8 cellular contexts compared by ENCODE assay signal in genomic region chr6:47335456-47335855, GRCh38. TPM values are rescaled to one million over a fixed set of nuclear protein-coding genes. Genes with fewer than 3 reads are reported as not detected.
DNase-seq lines count a peak whose midpoint lies in the region; ATAC-seq and TF ChIP-seq lines count a peak whose summit lies in the region.
"Had no signal": no experiment of that assay in that cellular context is flagged by ENCODE, and none has a peak within 500 bp of the region (broad histone marks: within the 10 kb centered on the region; RNA-seq: fewer than 3 reads in every experiment).

No MANE protein-coding gene starts in this region.

- no peaks in the 10 kb centered on the region for H3K36me3 Mint-ChIP-seq in stimulated activated memory B cell treated with anti-CD40 and anti-IgM and Interleukin-4, amounts not matched to agents 10 μg/mL and 1 μg/mL and 100 μg/mL, for 72 hours
- H3K36me3 Mint-ChIP-seq in osteocyte (ENCODE audit: unreplicated experiment): no peaks in the 10 kb centered on the region

- no peak for TF ChIP-seq CTCF in osteocyte (IDR thresholded peaks at IDR 0.05)

- H3K4me3 Mint-ChIP-seq in stimulated activated memory B cell treated with anti-CD40 and anti-IgM and Interleukin-4, amounts not matched to agents 10 μg/mL and 1 μg/mL and 100 μg/mL, for 72 hours: no peak overlapping the region
- H3K4me3 Mint-ChIP-seq in osteocyte (ENCODE audit: unreplicated experiment): no peak overlapping the region
- H3K4me3 Mint-ChIP-seq: nephron progenitor cell had no signal

- H3K9me3 Mint-ChIP-seq in stimulated activated memory B cell treated with anti-CD40 and anti-IgM and Interleukin-4, amounts not matched to agents 10 μg/mL and 1 μg/mL and 100 μg/mL, for 72 hours: peaks cover 3% of the 10 kb centered on the region
- H3K9me3 Mint-ChIP-seq in osteocyte (ENCODE audit: unreplicated experiment): no peaks in the 10 kb centered on the region

- peak overlapping the region; percentile 33 for H3K27ac Mint-ChIP-seq in stimulated activated memory B cell treated with anti-CD40 and anti-IgM and Interleukin-4, amounts not matched to agents 10 μg/mL and 1 μg/mL and 100 μg/mL, for 72 hours
- H3K27ac Mint-ChIP-seq in osteocyte (ENCODE audit: unreplicated experiment): no peak overlapping the region
- H3K27ac Mint-ChIP-seq: nephron progenitor cell had no signal

- ATAC-seq in GM19351 (IDR thresholded peaks at IDR 0.05; ENCODE audit: unreplicated experiment): peak; percentile 97
- ATAC-seq in HG02981 (IDR thresholded peaks at IDR 0.05; ENCODE audit: unreplicated experiment): peak; percentile 97
- peak; percentile 81 for ATAC-seq in stimulated activated memory B cell treated with anti-CD40 and anti-IgM and Interleukin-4, amounts not matched to agents 10 μg/mL and 1 μg/mL and 100 μg/mL, for 72 hours

- peaks cover 17% of the 10 kb centered on the region for H3K4me1 Mint-ChIP-seq in stimulated activated memory B cell treated with anti-CD40 and anti-IgM and Interleukin-4, amounts not matched to agents 10 μg/mL and 1 μg/mL and 100 μg/mL, for 72 hours
- no peaks in the 10 kb centered on the region for H3K4me1 Mint-ChIP-seq in osteocyte (ENCODE audit: unreplicated experiment)
- H3K4me1 Mint-ChIP-seq: nephron progenitor cell had no signal

- H3K27me3 Mint-ChIP-seq in stimulated activated memory B cell treated with anti-CD40 and anti-IgM and Interleukin-4, amounts not matched to agents 10 μg/mL and 1 μg/mL and 100 μg/mL, for 72 hours: no peaks in the 10 kb centered on the region
- H3K27me3 Mint-ChIP-seq in osteocyte (ENCODE audit: unreplicated experiment): peaks cover 9% of the 10 kb centered on the region

- DNase-seq in NAMALWA (ENCODE audit: low spot score) (peak; percentile 76), osteocyte (ENCODE audit: extremely low spot score, unreplicated experiment) (no peak), hippocampal formation (lab: John Stamatoyannopoulos, UW) (no peak)
- DNase-seq in stimulated activated naive CD4-positive, alpha-beta T cell (lab: John Stamatoyannopoulos, UW): no peak
- DNase-seq: nephron progenitor cell had no signal

RNA-seq across cellular contexts. Expression of gene TNFRSF21, which starts 25.8 kb away (rescaled TPM):
- 2.3 and 2.5 TPM in 2 replicates for total RNA-seq in osteocyte
